12 cellular contexts compared by ENCODE assay signal in the genomic region with DNA sequence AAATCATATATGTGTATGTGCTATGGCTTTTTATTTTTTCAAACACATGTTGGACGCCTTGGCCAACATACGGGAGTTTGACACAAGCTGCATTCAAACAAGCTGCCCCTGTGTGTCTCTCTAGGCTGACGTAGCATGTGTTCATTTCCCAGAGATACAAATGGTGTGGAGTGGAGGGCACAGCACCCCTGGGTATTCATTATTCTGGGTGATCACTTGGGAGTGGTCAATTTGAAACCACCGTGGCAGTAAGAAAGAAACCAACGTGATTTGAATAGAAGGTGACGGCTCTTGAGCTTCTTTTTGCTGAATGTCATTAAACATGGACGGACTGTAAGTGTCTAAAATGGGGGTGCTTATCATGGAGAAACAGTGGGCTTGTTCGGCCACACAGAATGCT.
DNase-seq lines count a peak whose midpoint lies in the region; ATAC-seq and TF ChIP-seq lines count a peak whose summit lies in the region.
"Had no signal": no experiment of that assay in that cellular context is flagged by ENCODE, and none has a peak within 500 bp of the region (broad histone marks: within the 10 kb centered on the region; RNA-seq: fewer than 3 reads in every experiment).

No MANE protein-coding gene starts in this region.

- H3K9me3 ChIP-seq in endocrine pancreas (ENCODE audit: control insufficient read depth, low read length) (no peaks in the 10 kb centered on the region), OCI-LY7 (ENCODE audit: low read length) (no peaks in the 10 kb centered on the region), tibial artery (no peaks in the 10 kb centered on the region)
- H3K9me3 ChIP-seq: right lobe of liver had no signal

- H3K4me3 ChIP-seq in endocrine pancreas (ENCODE audit: control insufficient read depth, insufficient read depth, low read length) (peak overlapping the region; percentile 83), OCI-LY7 (ENCODE audit: low read depth, low read length, poor library complexity, severe bottlenecking) (no peak overlapping the region), tibial artery (no peak overlapping the region)
- H3K4me3 ChIP-seq: right lobe of liver had no signal

- no peaks in the 10 kb centered on the region for H4K20me1 ChIP-seq in OCI-LY7 (ENCODE audit: insufficient read depth, low read length)

- intact Hi-C loops in OCI-LY7 (cut with micrococcal nuclease; ENCODE audit: unreplicated experiment): no loop called here
- intact Hi-C loops in tibial artery (cut with DNase I; ENCODE audit: low total_unique reads): no loop called here

- H3K4me2 ChIP-seq in OCI-LY7 (ENCODE audit: low read length): no peak overlapping the region

- no peaks in the 10 kb centered on the region for H3K79me2 ChIP-seq in OCI-LY7 (ENCODE audit: insufficient read depth, low read depth, low read length)

- ATAC-seq in GM19467 (IDR thresholded peaks at IDR 0.05; ENCODE audit: unreplicated experiment) (peak; percentile 70), HG03571 (IDR thresholded peaks at IDR 0.05; ENCODE audit: unreplicated experiment) (peak; percentile 65)
- ATAC-seq: activated naive CD4-positive, alpha-beta T cell treated with anti-CD3 and anti-CD28 coated beads, Interleukin-2, amount 50 U/mL, for 72 hours; right lobe of liver had no signal

- peak overlapping the region; percentile 68 for H3K9ac ChIP-seq in endocrine pancreas (ENCODE audit: control insufficient read depth, insufficient read depth, low read length)

- CTCF ChIA-PET in OCI-LY7 (lab: Charles Lee; ENCODE audit: unreplicated experiment): no interaction called here
- CTCF ChIA-PET in GM10248 (lab: Yijun Ruan, JAX): no interaction called here

- H3K27ac ChIP-seq in OCI-LY7 (ENCODE audit: low read depth, low read length, poor library complexity, severe bottlenecking) (no peak overlapping the region), tibial artery (no peak overlapping the region)
- H3K27ac ChIP-seq: right lobe of liver had no signal

- BruUV-seq in OCI-LY7 (replicated peaks; lab: Mats Ljungman, UMichigan): no TSS peak

- peak; percentile 7 for DNase-seq in GM10266 (ENCODE audit: extremely low spot score)
- DNase-seq in OCI-LY7 (ENCODE audit: low spot score): no peak
- DNase-seq in stimulated activated CD4-positive, alpha-beta T cell treated with anti-CD3 and anti-CD28 coated beads, Interleukin-4, amount 100 ng/mL, for 1 hour: no peak
- DNase-seq in tibial artery: no peak
- DNase-seq in GM10248 (ENCODE audit: extremely low spot score): no peak
- DNase-seq: activated CD4-positive, alpha-beta T cell treated with anti-CD3 and anti-CD28 coated beads, Interleukin-2, amount 50 U/mL, for 4 hours; NCI-H2029 treated with DMSO at 0.1 percent for 48 hours; right lobe of liver had no signal

- H2AFZ ChIP-seq in OCI-LY7 (ENCODE audit: low read length): no peak overlapping the region

- no peak for TF ChIP-seq CTCF in GM10266 (IDR thresholded peaks at IDR 0.05; ENCODE audit: control insufficient read depth, insufficient read depth, low read depth, missing control alignments)
- no peak for TF ChIP-seq CTCF in OCI-LY7 (conservative IDR thresholded peaks at IDR 0.05; ENCODE audit: low read length)
- TF ChIP-seq CTCF in tibial artery (IDR thresholded peaks at IDR 0.05): no peak
- TF ChIP-seq CTCF in GM10248 (IDR thresholded peaks at IDR 0.05; ENCODE audit: control extremely low read depth, extremely low read depth, low read depth, missing control alignments): no peak

- no peaks in the 10 kb centered on the region for H3K27me3 ChIP-seq in endocrine pancreas (ENCODE audit: control insufficient read depth, insufficient read depth, low read length)
- no peaks in the 10 kb centered on the region for H3K27me3 ChIP-seq in tibial artery
- H3K27me3 ChIP-seq: right lobe of liver had no signal

- H3K4me1 ChIP-seq in endocrine pancreas (ENCODE audit: control insufficient read depth, insufficient read depth, low read length) (peaks cover 15% of the 10 kb centered on the region), OCI-LY7 (ENCODE audit: insufficient read depth, low read length, poor library complexity, severe bottlenecking) (no peaks in the 10 kb centered on the region), tibial artery (no peaks in the 10 kb centered on the region)
- H3K4me1 ChIP-seq: right lobe of liver had no signal

- no peaks in the 10 kb centered on the region; the same call in 1 of the 2 replicates for H3K9me2 ChIP-seq in OCI-LY7 (ENCODE audit: insufficient read depth, low read length)

- POLR2A ChIA-PET in OCI-LY7 (lab: Charles Lee): no interaction called here
- POLR2A ChIA-PET in GM10248 (lab: Yijun Ruan, JAX): no interaction called here

- H3K36me3 ChIP-seq in endocrine pancreas (ENCODE audit: control insufficient read depth, insufficient read depth, low read length) (no peaks in the 10 kb centered on the region), OCI-LY7 (ENCODE audit: insufficient read depth, low read length) (no peaks in the 10 kb centered on the region), tibial artery (no peaks in the 10 kb centered on the region)
- H3K36me3 ChIP-seq: right lobe of liver had no signal
